10 cellular contexts compared by ENCODE assay signal in genomic region chr14:104735830-104736642, GRCh38. TPM values are rescaled to one million over a fixed set of nuclear protein-coding genes. Genes with fewer than 3 reads are reported as not detected.
DNase-seq lines count a peak whose midpoint lies in the region; TF ChIP-seq lines count a peak whose summit lies in the region.
"Had no signal": no experiment of that assay in that cellular context is flagged by ENCODE, and none has a peak within 500 bp of the region (broad histone marks: within the 10 kb centered on the region; RNA-seq: fewer than 3 reads in every experiment).

No MANE protein-coding gene starts in this region.

- H3K27ac ChIP-seq in esophagus squamous epithelium: peak overlapping the region; percentile 51 to 92 (median 83)
- H3K27ac ChIP-seq: 22Rv1, cardiac muscle cell had no signal

- TF ChIP-seq POLR2A in esophagus squamous epithelium (IDR thresholded peaks at IDR 0.05): no peak

- peaks cover 29 to 67% (median 48%) of the 10 kb centered on the region in 3 donors for H3K4me1 ChIP-seq in esophagus squamous epithelium

- TF ChIP-seq CTCF in esophagus squamous epithelium (IDR thresholded peaks at IDR 0.05): no peak

- H3K9me3 ChIP-seq in esophagus squamous epithelium: no peaks in the 10 kb centered on the region

- no peak overlapping the region for H3K4me3 ChIP-seq in esophagus squamous epithelium
- H3K4me3 ChIP-seq: cardiac muscle cell had no signal

- no peaks in the 10 kb centered on the region for H3K27me3 ChIP-seq in esophagus squamous epithelium
- H3K27me3 ChIP-seq: cardiac muscle cell had no signal

- peaks cover 0 to 16% (median 0%) of the 10 kb centered on the region in 3 donors for H3K36me3 ChIP-seq in esophagus squamous epithelium

- DNase-seq in DMS153 (lab: John Stamatoyannopoulos, UW): peak; percentile 5
- DNase-seq in DMS153 treated with DMSO at 0.1 percent for 48 hours (lab: John Stamatoyannopoulos, UW; ENCODE audit: unreplicated experiment): no peak
- DNase-seq in esophagus squamous epithelium (lab: John Stamatoyannopoulos, UW): no peak
- peak; percentile 65 for DNase-seq in myocyte (ENCODE audit: low read depth)
- DNase-seq in ureter (ENCODE audit: low spot score): peak; percentile 94
- DNase-seq in NAMALWA (ENCODE audit: low spot score): no peak
- DNase-seq in NCI-H1436 treated with DMSO at 0.1 percent for 48 hours (lab: John Stamatoyannopoulos, UW): no peak
- DNase-seq in GOT3 (lab: John Stamatoyannopoulos, UW): no peak

- intact Hi-C loops in esophagus squamous epithelium (cut with DNase I): no loop called here

- 13 to 17% methylated on average over 7 to 9 of the region's 26 CpGs for WGBS in esophagus squamous epithelium, 2 donors

RNA-seq across cellular contexts. Expression of gene ADSS1, which starts 12.0 kb away (rescaled TPM):
- total RNA-seq in esophagus squamous epithelium: 10 to 100 TPM in 2 of 4 donors, 1 to 10 TPM in 2; 3.4 to 11.4 (median 8.4) TPM
- total RNA-seq in myocyte: 11.2 and 20.2 TPM in 2 replicates
- 11.3 TPM for polyA plus RNA-seq in myocyte (2012)
- total RNA-seq in ureter: 11.0 TPM

RNA-seq across cellular contexts. Expression of gene SIVA1, which starts 16.9 kb away (rescaled TPM):
- total RNA-seq in esophagus squamous epithelium: 100 to 1,000 TPM; 149 to 282 (median 201) TPM
- total RNA-seq in myocyte: 173 and 212 TPM in 2 replicates
- polyA plus RNA-seq in myocyte (2012): 73.7 TPM
- 56.5 TPM for total RNA-seq in ureter

RNA-seq across cellular contexts. Expression of gene INF2, which starts 46.6 kb away (rescaled TPM):
- total RNA-seq in esophagus squamous epithelium (10 to 100 TPM; 36.7 to 43.6 (median 37.8) TPM), myocyte (87.3 and 113 TPM in 2 replicates), ureter (81.6 TPM)
- polyA plus RNA-seq in myocyte (2012): 122 TPM

RNA-seq across cellular contexts. Expression of gene AKT1, which starts 59.5 kb away (rescaled TPM):
- total RNA-seq in esophagus squamous epithelium (10 to 100 TPM; 66.6 to 93.7 (median 71.3) TPM), myocyte (128 and 136 TPM in 2 replicates), ureter (116 TPM)
- polyA plus RNA-seq in myocyte (2012): 160 TPM

Comparison
In these comparisons a context has a peak if more than half of its experiments do, and no peak if none do; other contexts are left out.
1. DNase-seq: peak in DMS153 (single experiment), myocyte (single experiment) and ureter (single experiment); none in DMS153 treated with DMSO at 0.1 percent for 48 hours (single experiment), esophagus squamous epithelium (single experiment), NAMALWA (single experiment), NCI-H1436 treated with DMSO at 0.1 percent for 48 hours (single experiment) and GOT3 (single experiment).